ENCODE assay signal across 1 cellular context in the genomic region with DNA sequence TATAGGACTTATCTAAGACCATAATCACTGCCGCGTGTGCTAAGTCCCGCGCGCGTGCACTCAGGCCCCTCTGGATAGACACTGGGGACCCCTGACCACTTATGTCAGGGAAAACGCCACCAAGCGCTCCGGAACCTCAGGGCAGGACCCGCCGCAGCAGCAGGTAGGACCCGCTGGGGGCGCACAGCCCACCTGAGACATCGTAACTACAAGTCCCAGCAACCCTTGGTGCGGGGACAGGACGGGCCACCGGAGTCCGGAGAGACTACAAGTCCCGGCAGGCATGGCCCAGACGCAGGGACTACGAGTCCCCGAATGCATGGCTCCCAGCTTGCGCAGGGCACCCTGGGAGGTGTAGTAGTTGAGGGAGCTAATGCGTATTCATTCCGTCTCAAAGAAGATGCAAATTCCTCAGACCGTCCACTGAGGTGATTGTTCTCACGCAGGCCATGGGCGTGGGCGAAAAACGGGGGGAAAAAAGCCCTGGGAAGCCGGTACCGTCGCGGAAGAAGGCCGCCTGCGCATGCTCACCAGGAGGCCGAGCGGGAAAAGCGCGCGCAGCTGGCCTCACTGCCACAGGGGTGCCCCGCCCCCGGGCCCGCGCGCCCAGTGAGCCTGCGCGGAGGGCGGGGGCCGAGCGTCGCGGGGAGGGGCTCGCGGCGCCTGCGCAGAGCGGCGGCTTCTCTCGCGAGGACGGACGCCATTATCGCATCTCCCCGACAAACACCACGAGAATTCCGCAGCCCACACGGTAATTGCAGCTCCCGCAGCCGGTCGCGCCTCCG.
TF ChIP-seq lines count a peak whose summit lies in the region.

A gene with protein sequence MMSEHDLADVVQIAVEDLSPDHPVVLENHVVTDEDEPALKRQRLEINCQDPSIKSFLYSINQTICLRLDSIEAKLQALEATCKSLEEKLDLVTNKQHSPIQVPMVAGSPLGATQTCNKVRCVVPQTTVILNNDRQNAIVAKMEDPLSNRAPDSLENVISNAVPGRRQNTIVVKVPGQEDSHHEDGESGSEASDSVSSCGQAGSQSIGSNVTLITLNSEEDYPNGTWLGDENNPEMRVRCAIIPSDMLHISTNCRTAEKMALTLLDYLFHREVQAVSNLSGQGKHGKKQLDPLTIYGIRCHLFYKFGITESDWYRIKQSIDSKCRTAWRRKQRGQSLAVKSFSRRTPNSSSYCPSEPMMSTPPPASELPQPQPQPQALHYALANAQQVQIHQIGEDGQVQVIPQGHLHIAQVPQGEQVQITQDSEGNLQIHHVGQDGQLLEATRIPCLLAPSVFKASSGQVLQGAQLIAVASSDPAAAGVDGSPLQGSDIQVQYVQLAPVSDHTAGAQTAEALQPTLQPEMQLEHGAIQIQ (plus strand): TSS at position 670 of the 785 bp plus-strand sequence. CDS start 23,682 bp downstream, outside the sequence.

TF ChIP-seq in GM12878, 131 proteins besides CTCF, POLR2A, EP300 and RAD21 (continued from another document and continues in another):
- TF ChIP-seq IRF3 (IDR thresholded peaks at IDR 0.05), result peak; percentile 46; the same call in 1 of the 2 replicates
- TF ChIP-seq KLF5 (IDR thresholded peaks at IDR 0.05; ENCODE audit: partially characterized antibody), result peak; percentile 38
- peak; percentile 100 for TF ChIP-seq IKZF1 (conservative IDR thresholded peaks at IDR 0.05)
- TF ChIP-seq, protein P1, sequence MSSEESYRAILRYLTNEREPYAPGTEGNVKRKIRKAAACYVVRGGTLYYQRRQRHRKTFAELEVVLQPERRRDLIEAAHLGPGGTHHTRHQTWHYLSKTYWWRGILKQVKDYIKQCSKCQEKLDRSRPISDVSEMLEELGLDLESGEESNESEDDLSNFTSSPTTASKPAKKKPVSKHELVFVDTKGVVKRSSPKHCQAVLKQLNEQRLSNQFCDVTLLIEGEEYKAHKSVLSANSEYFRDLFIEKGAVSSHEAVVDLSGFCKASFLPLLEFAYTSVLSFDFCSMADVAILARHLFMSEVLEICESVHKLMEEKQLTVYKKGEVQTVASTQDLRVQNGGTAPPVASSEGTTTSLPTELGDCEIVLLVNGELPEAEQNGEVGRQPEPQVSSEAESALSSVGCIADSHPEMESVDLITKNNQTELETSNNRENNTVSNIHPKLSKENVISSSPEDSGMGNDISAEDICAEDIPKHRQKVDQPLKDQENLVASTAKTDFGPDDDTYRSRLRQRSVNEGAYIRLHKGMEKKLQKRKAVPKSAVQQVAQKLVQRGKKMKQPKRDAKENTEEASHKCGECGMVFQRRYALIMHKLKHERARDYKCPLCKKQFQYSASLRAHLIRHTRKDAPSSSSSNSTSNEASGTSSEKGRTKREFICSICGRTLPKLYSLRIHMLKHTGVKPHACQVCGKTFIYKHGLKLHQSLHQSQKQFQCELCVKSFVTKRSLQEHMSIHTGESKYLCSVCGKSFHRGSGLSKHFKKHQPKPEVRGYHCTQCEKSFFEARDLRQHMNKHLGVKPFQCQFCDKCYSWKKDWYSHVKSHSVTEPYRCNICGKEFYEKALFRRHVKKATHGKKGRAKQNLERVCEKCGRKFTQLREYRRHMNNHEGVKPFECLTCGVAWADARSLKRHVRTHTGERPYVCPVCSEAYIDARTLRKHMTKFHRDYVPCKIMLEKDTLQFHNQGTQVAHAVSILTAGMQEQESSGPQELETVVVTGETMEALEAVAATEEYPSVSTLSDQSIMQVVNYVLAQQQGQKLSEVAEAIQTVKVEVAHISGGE (CRISPR knock-in tag; IDR thresholded peaks at IDR 0.05), result peak; percentile 97
- TF ChIP-seq IKZF2 (IDR thresholded peaks at IDR 0.05), result peak in 1 of 2 experiments; percentile 59; a peak in 1 of 4 replicates
- TF ChIP-seq EED (IDR thresholded peaks at IDR 0.05; ENCODE audit: low read depth), result no peak; the same call in 1 of the 2 replicates
- peak; percentile 100 for TF ChIP-seq HCFC1 (IDR thresholded peaks at IDR 0.05; ENCODE audit: low read length)
- TF ChIP-seq ZNF217 (IDR thresholded peaks at IDR 0.05), result peak; percentile 12; the same call in 1 of the 2 replicates
- TF ChIP-seq GABPA (IDR thresholded peaks at IDR 0.05; ENCODE audit: low read depth), result peak; percentile 91
- no peak for TF ChIP-seq BCL3 (IDR thresholded peaks at IDR 0.05; ENCODE audit: borderline replicate concordance, insufficient read depth, low read depth, low read length, poor library complexity, severe bottlenecking)
- TF ChIP-seq SMC3 (IDR thresholded peaks at IDR 0.05; ENCODE audit: borderline replicate concordance, low read length), result no peak
- TF ChIP-seq, protein P2, sequence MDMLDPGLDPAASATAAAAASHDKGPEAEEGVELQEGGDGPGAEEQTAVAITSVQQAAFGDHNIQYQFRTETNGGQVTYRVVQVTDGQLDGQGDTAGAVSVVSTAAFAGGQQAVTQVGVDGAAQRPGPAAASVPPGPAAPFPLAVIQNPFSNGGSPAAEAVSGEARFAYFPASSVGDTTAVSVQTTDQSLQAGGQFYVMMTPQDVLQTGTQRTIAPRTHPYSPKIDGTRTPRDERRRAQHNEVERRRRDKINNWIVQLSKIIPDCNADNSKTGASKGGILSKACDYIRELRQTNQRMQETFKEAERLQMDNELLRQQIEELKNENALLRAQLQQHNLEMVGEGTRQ (IDR thresholded peaks at IDR 0.05; ENCODE audit: borderline replicate concordance, low read depth, low read length), result no peak
- TF ChIP-seq, protein P3, sequence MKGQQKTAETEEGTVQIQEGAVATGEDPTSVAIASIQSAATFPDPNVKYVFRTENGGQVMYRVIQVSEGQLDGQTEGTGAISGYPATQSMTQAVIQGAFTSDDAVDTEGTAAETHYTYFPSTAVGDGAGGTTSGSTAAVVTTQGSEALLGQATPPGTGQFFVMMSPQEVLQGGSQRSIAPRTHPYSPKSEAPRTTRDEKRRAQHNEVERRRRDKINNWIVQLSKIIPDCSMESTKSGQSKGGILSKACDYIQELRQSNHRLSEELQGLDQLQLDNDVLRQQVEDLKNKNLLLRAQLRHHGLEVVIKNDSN (IDR thresholded peaks at IDR 0.05; ENCODE audit: borderline replicate concordance, extremely low read length, insufficient read depth, low read depth, low read length), result peak; percentile 73
- peak; percentile 57; the same call in 1 of the 2 replicates for TF ChIP-seq TBL1XR1 (IDR thresholded peaks at IDR 0.05; ENCODE audit: low read depth, low read length)
- TF ChIP-seq CREB1 (IDR thresholded peaks at IDR 0.05; ENCODE audit: low read depth), result peak; percentile 90
- peak; percentile 79 for TF ChIP-seq NR2C1 (IDR thresholded peaks at IDR 0.05)
- TF ChIP-seq, protein P4, sequence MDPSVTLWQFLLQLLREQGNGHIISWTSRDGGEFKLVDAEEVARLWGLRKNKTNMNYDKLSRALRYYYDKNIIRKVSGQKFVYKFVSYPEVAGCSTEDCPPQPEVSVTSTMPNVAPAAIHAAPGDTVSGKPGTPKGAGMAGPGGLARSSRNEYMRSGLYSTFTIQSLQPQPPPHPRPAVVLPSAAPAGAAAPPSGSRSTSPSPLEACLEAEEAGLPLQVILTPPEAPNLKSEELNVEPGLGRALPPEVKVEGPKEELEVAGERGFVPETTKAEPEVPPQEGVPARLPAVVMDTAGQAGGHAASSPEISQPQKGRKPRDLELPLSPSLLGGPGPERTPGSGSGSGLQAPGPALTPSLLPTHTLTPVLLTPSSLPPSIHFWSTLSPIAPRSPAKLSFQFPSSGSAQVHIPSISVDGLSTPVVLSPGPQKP (IDR thresholded peaks at IDR 0.05; ENCODE audit: low read depth, low read length), result peak; percentile 47
- no peak for TF ChIP-seq CBX3 (IDR thresholded peaks at IDR 0.05; ENCODE audit: borderline replicate concordance, low read depth)
- peak; percentile 11 to 43; a peak in 2 of 3 replicates for TF ChIP-seq EGR1 (IDR thresholded peaks at IDR 0.05; ENCODE audit: borderline replicate concordance in 1 of 2, low read depth in 2 of 2, low read length in 2 of 2)
- peak; percentile 95 for TF ChIP-seq NBN (IDR thresholded peaks at IDR 0.05)
- TF ChIP-seq BHLHE40 (IDR thresholded peaks at IDR 0.05; ENCODE audit: borderline replicate concordance in 1 of 2, low read depth in 2 of 2, low read length in 1 of 2), result peak; percentile 7 to 66; a peak in 2 of 4 replicates
- TF ChIP-seq IRF5 (IDR thresholded peaks at IDR 0.05; ENCODE audit: borderline replicate concordance), result peak; percentile 86
- TF ChIP-seq CUX1 (IDR thresholded peaks at IDR 0.05; ENCODE audit: insufficient replicate concordance, low read depth, low read length), result no peak
- peak; percentile 20 to 85; a peak in 3 of 4 replicates for TF ChIP-seq SRF (IDR thresholded peaks at IDR 0.05; ENCODE audit: low read depth in 2 of 2, low read length in 2 of 2)
- TF ChIP-seq ZZZ3 (IDR thresholded peaks at IDR 0.05; ENCODE audit: control insufficient read depth, insufficient read length, low read depth), result no peak
- 0 out of 2 replicates have a peak, but pooled peaks have one; percentile 5 for TF ChIP-seq ZNF24 (IDR thresholded peaks at IDR 0.05)
- TF ChIP-seq MTA2 (IDR thresholded peaks at IDR 0.05; ENCODE audit: low read depth), result peak; percentile 53
- TF ChIP-seq TCF12 (IDR thresholded peaks at IDR 0.05; ENCODE audit: low read depth, low read length), result peak; percentile 52; the same call in 1 of the 2 replicates
- TF ChIP-seq NRF1 (conservative IDR thresholded peaks at IDR 0.05; ENCODE audit: low read depth, low read length), result peak; percentile 92
- TF ChIP-seq ZNF274 (IDR thresholded peaks at IDR 0.05; ENCODE audit: insufficient read depth, insufficient read length), result no peak
- peak; percentile 85 for TF ChIP-seq RELB (IDR thresholded peaks at IDR 0.05; ENCODE audit: low read depth)
- peak; percentile 96 for TF ChIP-seq BRCA1 (IDR thresholded peaks at IDR 0.05; ENCODE audit: low read depth, low read length)
